18 cellular contexts compared by ENCODE assay signal in genomic region chr17:65589321-65589720, GRCh38. TPM values are rescaled to one million over a fixed set of nuclear protein-coding genes. Genes with fewer than 3 reads are reported as not detected.
DNase-seq lines count a peak whose midpoint lies in the region; ATAC-seq, FAIRE-seq and TF ChIP-seq lines count a peak whose summit lies in the region.
"Had no signal": no experiment of that assay in that cellular context is flagged by ENCODE, and none has a peak within 500 bp of the region (broad histone marks: within the 10 kb centered on the region; RNA-seq: fewer than 3 reads in every experiment).

No MANE protein-coding gene starts in this region.

- H3K4me1 ChIP-seq in heart right ventricle: peaks cover 10 to 31% (median 22%) of the 10 kb centered on the region in 9 donors
- H3K4me1 ChIP-seq in kidney (ENCODE audit: control insufficient read depth in 1 of 2, insufficient read depth in 1 of 2, low read depth in 1 of 2, low read length in 2 of 2): no peaks in the 10 kb centered on the region
- H3K4me1 ChIP-seq in thyroid gland: peaks cover 0 to 16% of the 10 kb centered on the region in 2 donors
- H3K4me1 ChIP-seq in osteoblast (ENCODE audit: insufficient read depth, low read length): no peaks in the 10 kb centered on the region

- no peaks in the 10 kb centered on the region for H3K27me3 ChIP-seq in heart right ventricle
- H3K27me3 ChIP-seq in thyroid gland: no peaks in the 10 kb centered on the region
- no peaks in the 10 kb centered on the region for H3K27me3 ChIP-seq in osteoblast (ENCODE audit: insufficient read depth, low read length)
- H3K27me3 ChIP-seq: BLaER1 treated with 17β-estradiol and CSF1 and Interleukin-3, amounts not matched to agents 10 nM and 100 nM; SJCRH30 had no signal

- H4K20me1 ChIP-seq in osteoblast (ENCODE audit: insufficient read depth, low read length): no peaks in the 10 kb centered on the region
- H4K20me1 ChIP-seq: BLaER1 treated with 17β-estradiol and CSF1 and Interleukin-3, amounts not matched to agents 10 nM and 100 nM had no signal

- no peak overlapping the region for H3K27ac ChIP-seq in heart right ventricle
- no peak overlapping the region for H3K27ac ChIP-seq in kidney (ENCODE audit: low read depth in 2 of 2, low read length in 2 of 2)
- H3K27ac ChIP-seq in thyroid gland: no peak overlapping the region
- no peak overlapping the region for H3K27ac ChIP-seq in osteoblast (ENCODE audit: low read depth, low read length)
- H3K27ac ChIP-seq: BLaER1 treated with 17β-estradiol and CSF1 and Interleukin-3, amounts not matched to agents 10 nM and 100 nM; RWPE1; SJCRH30 had no signal

- no peak overlapping the region for H3K4me3 ChIP-seq in heart right ventricle
- H3K4me3 ChIP-seq in kidney (ENCODE audit: low read length in 2 of 2): no peak overlapping the region
- no peak overlapping the region for H3K4me3 ChIP-seq in thyroid gland (replicated peaks in 1 of 3)
- no peak overlapping the region for H3K4me3 ChIP-seq in osteoblast (ENCODE audit: insufficient read depth, low read length)
- H3K4me3 ChIP-seq: BLaER1 treated with 17β-estradiol and CSF1 and Interleukin-3, amounts not matched to agents 10 nM and 100 nM; SJCRH30 had no signal

- DNase-seq in Right ventricle myocardium superior (peak; percentile 6), heart right ventricle (no peak), fibroblast of gingiva (ENCODE audit: low read depth) (peak; percentile 59), kidney (peak; percentile 29), thyroid gland (no peak), islet precursor cell (no peak), osteoblast (ENCODE audit: insufficient read length, low spot score, missing footprints) (no peak)
- DNase-seq: 8988T, KG1, NCI-H1048, NCI-H1436 treated with DMSO at 0.1 percent for 48 hours, NCI-H2029 treated with DMSO at 0.1 percent for 48 hours, NCI-H774, PC-3, SJCRH30 had no signal

- intact Hi-C loops in Right ventricle myocardium superior (cut with DNase I) (no loop called here), heart right ventricle (cut with DNase I) (no loop called here), kidney (cut with DNase I) (no loop called here), thyroid gland (cut with DNase I) (no loop called here)

- no peak for FAIRE-seq in kidney (lab: Jason Lieb, UNC)

- H3K9ac ChIP-seq in kidney (ENCODE audit: low read length in 2 of 2): no peak overlapping the region
- H3K9ac ChIP-seq: BLaER1 treated with 17β-estradiol and CSF1 and Interleukin-3, amounts not matched to agents 10 nM and 100 nM had no signal

- no peaks in the 10 kb centered on the region for H3K79me2 ChIP-seq in osteoblast (ENCODE audit: insufficient read depth, low read length)

- ATAC-seq in Right ventricle myocardium superior (ENCODE audit: poor library complexity): no peak
- ATAC-seq in heart right ventricle: no peak
- no peak for ATAC-seq in HG03045 (IDR thresholded peaks at IDR 0.05; ENCODE audit: unreplicated experiment)
- ATAC-seq: PC-3 had no signal

- no peak for TF ChIP-seq POLR2A in thyroid gland (IDR thresholded peaks at IDR 0.05)

- H2AFZ ChIP-seq in osteoblast (ENCODE audit: low read length): no peak overlapping the region

- WGBS in heart right ventricle, 2 donors: 85 to 89% methylated on average over 5 of the region's 5 CpGs
- WGBS in thyroid gland, 2 donors: 91 to 96% methylated on average over 5 of the region's 5 CpGs

- H3K36me3 ChIP-seq in heart right ventricle (no peaks in the 10 kb centered on the region), kidney (ENCODE audit: control insufficient read depth in 1 of 2, insufficient read depth in 2 of 2, low read length in 2 of 2) (no peaks in the 10 kb centered on the region), thyroid gland (no peaks in the 10 kb centered on the region), osteoblast (ENCODE audit: insufficient read depth, low read length) (no peaks in the 10 kb centered on the region)
- H3K36me3 ChIP-seq: BLaER1 treated with 17β-estradiol and CSF1 and Interleukin-3, amounts not matched to agents 10 nM and 100 nM; SJCRH30 had no signal

- H3K9me3 ChIP-seq in heart right ventricle: no peaks in the 10 kb centered on the region
- no peaks in the 10 kb centered on the region for H3K9me3 ChIP-seq in kidney (ENCODE audit: control insufficient read depth in 1 of 2, low read length in 2 of 2)
- no peaks in the 10 kb centered on the region for H3K9me3 ChIP-seq in thyroid gland
- H3K9me3 ChIP-seq in osteoblast (ENCODE audit: low read depth, low read length): no peaks in the 10 kb centered on the region
- H3K9me3 ChIP-seq: SJCRH30 had no signal

- H3K4me2 ChIP-seq in osteoblast (ENCODE audit: insufficient read depth, low read length): no peak overlapping the region
- H3K4me2 ChIP-seq: BLaER1 treated with 17β-estradiol and CSF1 and Interleukin-3, amounts not matched to agents 10 nM and 100 nM had no signal

- no peak for TF ChIP-seq CTCF in heart right ventricle (IDR thresholded peaks at IDR 0.05)
- TF ChIP-seq CTCF in kidney (IDR thresholded peaks at IDR 0.05; ENCODE audit: borderline replicate concordance, extremely low read depth, insufficient read depth): no peak
- TF ChIP-seq CTCF in thyroid gland (IDR thresholded peaks at IDR 0.05): no peak
- no peak for TF ChIP-seq CTCF in osteoblast (IDR thresholded peaks at IDR 0.05; ENCODE audit: extremely low read depth, low read depth, low read length)

RNA-seq across cellular contexts. Expression of gene AXIN2, which starts 27.9 kb away (rescaled TPM):
- total RNA-seq in Right ventricle myocardium superior: 20.7 TPM
- total RNA-seq in heart right ventricle: 10 to 100 TPM in 8 of 10 donors, 1 to 10 TPM in 2; 5.7 to 19.2 (median 13.7) TPM
- polyA plus RNA-seq in heart right ventricle: 1 to 10 TPM; 7.4 to 9.4 TPM
- total RNA-seq in kidney: 14.0 TPM
- 1.2 TPM for polyA plus RNA-seq in kidney (ENCODE audit: insufficient read depth, low read depth, low replicate concordance)
- total RNA-seq in thyroid gland: 10 to 100 TPM; 23.9 to 54.3 (median 42.8) TPM
- 2.9 and 5.1 TPM in 2 replicates for total RNA-seq in osteoblast

Comparison
In these comparisons a context has a peak if more than half of its experiments do, and no peak if none do; other contexts are left out.
1. DNase-seq: peak in Right ventricle myocardium superior (single experiment), fibroblast of gingiva (single experiment) and kidney (single experiment); none in heart right ventricle (0 of 2), thyroid gland (0 of 2), islet precursor cell (single experiment) and osteoblast (single experiment).